In the genomic region with DNA sequence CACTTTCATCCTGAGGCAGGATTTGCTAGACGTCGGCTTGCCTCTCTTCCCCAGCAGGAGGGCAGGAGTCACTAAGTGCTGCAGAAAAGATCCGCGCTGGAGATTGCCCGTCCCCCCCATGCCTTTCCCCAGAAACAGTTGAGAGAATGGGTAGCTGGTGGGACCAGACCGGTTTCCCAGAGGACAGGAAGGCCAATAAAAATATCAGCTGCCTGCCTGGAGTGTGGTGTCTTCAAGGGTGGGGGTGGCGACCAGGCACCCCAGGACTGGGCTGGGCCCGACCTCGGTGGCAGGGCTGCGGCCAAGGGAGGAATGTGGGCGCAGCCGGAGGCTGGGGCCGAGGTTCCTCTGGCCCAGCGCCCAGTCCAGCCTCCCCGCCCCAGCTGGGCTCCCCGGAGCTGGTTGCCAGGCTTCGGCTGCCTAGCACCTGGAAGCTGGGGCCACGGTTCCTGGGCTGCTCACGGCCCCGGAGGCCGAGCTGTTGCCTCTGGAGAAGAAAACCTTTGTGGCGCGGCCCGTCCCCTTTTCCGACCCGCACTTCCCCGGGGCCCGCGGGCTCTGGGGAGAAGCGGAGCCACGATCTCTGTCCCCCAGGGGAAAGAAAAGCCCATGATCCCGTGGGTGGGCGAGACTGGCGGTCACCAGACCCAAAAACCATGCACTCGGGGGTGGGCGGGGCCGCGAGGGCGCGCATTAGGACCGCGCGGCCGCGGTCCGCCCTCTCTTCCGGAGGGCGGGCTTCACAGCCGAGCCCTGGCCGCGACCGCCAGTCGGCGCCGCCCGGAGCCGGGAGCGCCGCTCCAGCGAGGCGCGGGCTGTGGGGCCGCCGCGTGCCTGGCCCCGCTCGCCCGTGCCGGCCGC, we compare ENCODE assay signal across 8 cellular contexts. TPM values are rescaled to one million over a fixed set of nuclear protein-coding genes. Genes with fewer than 3 reads are reported as not detected.
A peak's percentile ranks its signal among the peaks of the same experiment; 100 is the strongest.
DNase-seq lines count a peak whose midpoint lies in the region; ATAC-seq and TF ChIP-seq lines count a peak whose summit lies in the region.

A gene with protein sequence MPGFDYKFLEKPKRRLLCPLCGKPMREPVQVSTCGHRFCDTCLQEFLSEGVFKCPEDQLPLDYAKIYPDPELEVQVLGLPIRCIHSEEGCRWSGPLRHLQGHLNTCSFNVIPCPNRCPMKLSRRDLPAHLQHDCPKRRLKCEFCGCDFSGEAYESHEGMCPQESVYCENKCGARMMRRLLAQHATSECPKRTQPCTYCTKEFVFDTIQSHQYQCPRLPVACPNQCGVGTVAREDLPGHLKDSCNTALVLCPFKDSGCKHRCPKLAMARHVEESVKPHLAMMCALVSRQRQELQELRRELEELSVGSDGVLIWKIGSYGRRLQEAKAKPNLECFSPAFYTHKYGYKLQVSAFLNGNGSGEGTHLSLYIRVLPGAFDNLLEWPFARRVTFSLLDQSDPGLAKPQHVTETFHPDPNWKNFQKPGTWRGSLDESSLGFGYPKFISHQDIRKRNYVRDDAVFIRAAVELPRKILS (plus strand): TSS at position 769 of the 861 bp plus-strand sequence. CDS start 102 bp downstream, outside the sequence.

- H3K4me3 ChIP-seq in BJ (ENCODE audit: low read depth, low read length) (peak within 1 kb of the TSS; percentile 86), dorsolateral prefrontal cortex (peak within 1 kb of the TSS; percentile 57 to 98 (median 83)), liver (ENCODE audit: low read depth in 1 of 3, low read length in 3 of 3) (peak within 1 kb of the TSS; percentile 72 to 93 (median 92))

- peaks cover 14% of the 10 kb centered on the region for H3K36me3 ChIP-seq in BJ (ENCODE audit: control insufficient read depth, insufficient read depth, low read length)
- H3K36me3 ChIP-seq in liver (ENCODE audit: control insufficient read depth in 4 of 4, insufficient read depth in 3 of 4, low read depth in 1 of 4, low read length in 3 of 4), result peaks cover 4 to 15% (median 12%) of the 10 kb centered on the region in 4 donors

- peak within 1 kb of the TSS; percentile 63 to 79 for H3K9ac ChIP-seq in liver (ENCODE audit: low read depth in 1 of 2, low read length in 2 of 2)

- no peaks in the 10 kb centered on the region for H3K9me3 ChIP-seq in liver (ENCODE audit: control insufficient read depth in 4 of 4, low read length in 3 of 4)

- WGBS in liver, result 2% methylated on average over 70 of the region's 70 CpGs

- DNase-seq in BJ (ENCODE audit: low read depth) (peak; percentile 70), GM19238 (ENCODE audit: insufficient read length, low spot score) (peak; percentile 63), NCI-H526 treated with DMSO at 0.1 percent for 48 hours (lab: John Stamatoyannopoulos, UW) (peak; percentile 90), dorsolateral prefrontal cortex (peak in 7 of 10 donors; percentile 55 to 82 (median 68))
- DNase-seq in activated CD4-positive, alpha-beta T cell treated with anti-CD3 and anti-CD28 coated beads, Interleukin-2, amount 50 U/mL, for 4 hours, result peak; percentile 64 to 70
- peak; percentile 76 to 84 for DNase-seq in stimulated activated CD4-positive, alpha-beta T cell treated with anti-CD3 and anti-CD28 coated beads, Interleukin-4, amount 100 ng/mL, for 4 hours

- TF ChIP-seq RAD21 in liver (IDR thresholded peaks at IDR 0.05), result no peak

- ATAC-seq in HG03432 (IDR thresholded peaks at IDR 0.05; ENCODE audit: unreplicated experiment), result peak; percentile 67

- CTCF ChIA-PET in BJ (lab: Yijun Ruan, JAX), result interaction anchor here (0.7 to 18.7 kb wide), 5 partner anchors 8 to 437 kb away, joined by 3 to 416 read pairs (median 3); partner anchors contain the start of genes MYO18A, NEK8 and TLCD1

- TF ChIP-seq CTCF in BJ (IDR thresholded peaks at IDR 0.05; ENCODE audit: insufficient read depth, low read depth, low read length) (peak; percentile 28; the same call in 1 of the 2 replicates), dorsolateral prefrontal cortex (IDR thresholded peaks at IDR 0.05 in 54 of 56, conservative IDR thresholded peaks at IDR 0.05 in 2 of 56; ENCODE audit: low read depth in 1 of 56, partially characterized antibody in 56 of 56) (peak in 26 of 56 donors; percentile 6 to 57 (median 26)), liver (IDR thresholded peaks at IDR 0.05; ENCODE audit: low read depth, low read length, missing input control) (peak; percentile 20)

- H3K27ac ChIP-seq in dorsolateral prefrontal cortex (peak within 1 kb of the TSS; percentile 74 to 100 (median 98)), liver (ENCODE audit: low read depth in 1 of 2, low read length in 2 of 2) (peak within 1 kb of the TSS; percentile 74 to 92)

- H3K4me1 ChIP-seq in liver (ENCODE audit: control insufficient read depth in 4 of 4, insufficient read depth in 4 of 4, low read length in 3 of 4), result peaks cover 16 to 41% (median 30%) of the 10 kb centered on the region in 4 donors

- H3K27me3 ChIP-seq in BJ (ENCODE audit: control insufficient read depth, insufficient read depth, low read length) (no peaks in the 10 kb centered on the region), dorsolateral prefrontal cortex (no peaks in the 10 kb centered on the region), liver (ENCODE audit: control insufficient read depth in 4 of 4, insufficient read depth in 4 of 4, low read length in 3 of 4) (no peaks in the 10 kb centered on the region)

- POLR2A ChIA-PET in BJ (lab: Charles Lee), result interaction anchor here (0.6 kb wide), 1 partner anchor 24 kb away, joined by 5 read pairs; the partner anchor contains the start of gene RPL23A

- intact Hi-C loops in dorsolateral prefrontal cortex (cut with DNase I), result loop anchor here in 1 of 2 donors (2.0 to 10.0 kb wide), 2 partner anchors 15 to 59 kb away; partner anchors contain the start of gene NEK8

TF ChIP-seq in liver, 16 proteins besides CTCF, POLR2A, EP300 and RAD21:
- TF ChIP-seq YY1 (IDR thresholded peaks at IDR 0.05) (no peak), GABPA (IDR thresholded peaks at IDR 0.05 in 1 of 2, conservative IDR thresholded peaks at IDR 0.05 in 1 of 2) (no peak)

RNA-seq across cellular contexts. Expression of the gene that starts here (rescaled TPM):
- 26.4 and 55.6 TPM in 2 replicates for polyA plus RNA-seq in BJ (2011; rRNA removed)
- 80.8 and 135 TPM in 2 replicates for polyA minus RNA-seq in BJ (2011; rRNA and poly(A)+ RNA removed)
- total RNA-seq in dorsolateral prefrontal cortex, result 10 to 100 TPM; 16.6 to 92.5 (median 39.5) TPM
- 10 to 100 TPM in 1 of 2 donors, 1 to 10 TPM in 1; 8.5 to 32.0 TPM for total RNA-seq in liver
- 10 to 100 TPM; 16.2 to 31.5 TPM for polyA plus RNA-seq in liver

Comparison
In these comparisons a context has a peak if more than half of its experiments do, and no peak if none do; other contexts are left out.
1. Peak in every context shown above with its lines: DNase-seq, ATAC-seq, H3K4me3 ChIP-seq and H3K27ac ChIP-seq.